ENCODE assay signal across 8 cellular contexts in genomic region chr4:145177511-145177905, GRCh38. TPM values are rescaled to one million over a fixed set of nuclear protein-coding genes. Genes with fewer than 3 reads are reported as not detected.
DNase-seq lines count a peak whose midpoint lies in the region; ATAC-seq, FAIRE-seq and TF ChIP-seq lines count a peak whose summit lies in the region.

No MANE protein-coding gene starts in this region.

- intact Hi-C loops in breast epithelium (cut with DNase I; ENCODE audit: low total_unique reads): no loop called here

- FAIRE-seq in H54 (lab: Jason Lieb, UNC): no peak

- TF ChIP-seq CTCF in KMS-11 (conservative IDR thresholded peaks at IDR 0.05; ENCODE audit: low read depth, low read length): no peak
- TF ChIP-seq CTCF in breast epithelium (IDR thresholded peaks at IDR 0.05): no peak

- H3K4me3 ChIP-seq in ACC112 (ENCODE audit: low read depth, low read length): peak overlapping the region; percentile 87
- no peak overlapping the region for H3K4me3 ChIP-seq in KMS-11 (IDR thresholded peaks at IDR 0.05; ENCODE audit: insufficient read depth, low read depth, low read length)
- H3K4me3 ChIP-seq in breast epithelium: peak overlapping the region in 2 of 3 donors; percentile 82 to 88

- H3K27ac ChIP-seq in ACC112 (ENCODE audit: low read depth, low read length) (peak overlapping the region; percentile 65), KMS-11 (peak overlapping the region; percentile 92), breast epithelium (peak overlapping the region; percentile 96 to 98)

- H3K27me3 ChIP-seq in ACC112 (ENCODE audit: insufficient read depth, low read length) (no peaks in the 10 kb centered on the region), KMS-11 (ENCODE audit: insufficient read depth, low read depth) (no peaks in the 10 kb centered on the region), breast epithelium (no peaks in the 10 kb centered on the region)

- DNase-seq in breast epithelium (ENCODE audit: low spot score in 2 of 2) (no peak), midbrain (lab: John Stamatoyannopoulos, UW) (peak; percentile 15), iPS-NIHi7 (ENCODE audit: extremely low spot score) (no peak), H54 (ENCODE audit: insufficient read length, low spot score) (no peak)

- H3K79me2 ChIP-seq in ACC112 (ENCODE audit: control insufficient read depth, insufficient read depth, low read length, unreplicated experiment): peaks cover 68% of the 10 kb centered on the region
- H3K79me2 ChIP-seq in KMS-11 (ENCODE audit: insufficient read depth, low read depth): peaks cover 68% of the 10 kb centered on the region

- H3K4me2 ChIP-seq in KMS-11: peak overlapping the region; percentile 92

- no peak for ATAC-seq in HG02973 (IDR thresholded peaks at IDR 0.05; ENCODE audit: unreplicated experiment)
- no peak for ATAC-seq in GM19324 (IDR thresholded peaks at IDR 0.05; ENCODE audit: low FRiP score, unreplicated experiment)

- H2AFZ ChIP-seq in ACC112 (ENCODE audit: low read length, unreplicated experiment): no peak overlapping the region
- H2AFZ ChIP-seq in KMS-11 (ENCODE audit: low read depth): no peak overlapping the region

- peaks cover 16% of the 10 kb centered on the region for H3K4me1 ChIP-seq in ACC112 (ENCODE audit: control insufficient read depth, insufficient read depth, low read length, unreplicated experiment)
- peaks cover 50% of the 10 kb centered on the region for H3K4me1 ChIP-seq in KMS-11 (ENCODE audit: low read depth, poor library complexity, severe bottlenecking)
- peaks cover 0 to 11% of the 10 kb centered on the region in 2 donors for H3K4me1 ChIP-seq in breast epithelium

- no peaks in the 10 kb centered on the region for H4K20me1 ChIP-seq in KMS-11 (ENCODE audit: insufficient read depth)

- H3K9me3 ChIP-seq in breast epithelium: no peaks in the 10 kb centered on the region

- TF ChIP-seq POLR2A in breast epithelium (IDR thresholded peaks at IDR 0.05) (no peak), H54 (IDR thresholded peaks at IDR 0.05; ENCODE audit: low read depth, low read length) (no peak)

- peaks cover 5% of the 10 kb centered on the region for H3K36me3 ChIP-seq in ACC112 (ENCODE audit: insufficient read depth, low read length)
- H3K36me3 ChIP-seq in KMS-11 (ENCODE audit: insufficient read depth): no peaks in the 10 kb centered on the region
- no peaks in the 10 kb centered on the region for H3K36me3 ChIP-seq in breast epithelium

- H3K9ac ChIP-seq in KMS-11: peak overlapping the region; percentile 94

RNA-seq across cellular contexts. Expression of gene OTUD4, which starts 2.9 kb away (rescaled TPM):
- total RNA-seq in breast epithelium: 10 to 100 TPM; 22.9 to 55.8 (median 35.7) TPM
